ENCODE assay signal across 35 cellular contexts in the genomic region with DNA sequence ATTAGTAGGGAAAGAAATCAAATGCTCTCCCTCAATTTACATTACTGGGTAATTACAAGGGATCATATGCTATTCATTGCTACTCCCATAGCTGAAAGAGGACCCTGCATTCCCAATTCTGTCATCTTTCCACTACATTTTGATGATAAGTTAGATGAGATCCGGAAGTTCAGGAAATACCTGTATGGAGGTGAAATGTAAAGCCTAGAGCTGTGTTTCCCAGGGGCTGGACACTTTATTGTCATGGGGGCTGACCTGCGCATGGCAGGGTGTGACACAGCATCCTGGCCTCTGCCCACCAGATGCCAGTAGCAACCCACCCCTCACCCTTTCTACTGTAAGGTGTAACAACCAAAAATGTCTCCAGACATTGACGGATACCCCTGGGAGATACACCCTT. TPM values are rescaled to one million over a fixed set of nuclear protein-coding genes. Genes with fewer than 3 reads are reported as not detected.
"Had no signal": no experiment of that assay in that cellular context is flagged by ENCODE, and none has a peak within 500 bp of the region (broad histone marks: within the 10 kb centered on the region; RNA-seq: fewer than 3 reads in every experiment).

No MANE protein-coding gene starts in this region.

- H3K27ac ChIP-seq: adrenal gland, ascending aorta, body of pancreas, brain microvascular endothelial cell, breast epithelium, cardiac muscle cell had no signal

- H3K9me3 ChIP-seq: adrenal gland, ascending aorta, body of pancreas, breast epithelium had no signal

- ATAC-seq: activated naive CD4-positive, alpha-beta T cell treated with anti-CD3 and anti-CD28 coated beads, Interleukin-2, amount 50 U/mL, for 72 hours; activated naive CD8-positive, alpha-beta T cell treated with anti-CD3 and anti-CD28 coated beads, Interleukin-2, amount 50 U/mL, for 24 hours; activated T-cell treated with anti-CD3 and anti-CD28 coated beads, Interleukin-2, amount 50 U/mL, for 4 hours; activated T-cell treated with anti-CD3 and anti-CD28 coated beads, Interleukin-2, amount 50 U/mL, for 72 hours; activated T-helper 17 cell treated with anti-CD3 and anti-CD28 coated beads, Interleukin-2, amount 50 U/mL, for 72 hours; body of pancreas had no signal

- H3K36me3 ChIP-seq: adrenal gland, ascending aorta, brain microvascular endothelial cell, breast epithelium, cardiac muscle cell had no signal

- H3K4me1 ChIP-seq: ascending aorta, body of pancreas, breast epithelium had no signal

- DNase-seq: activated effector memory CD4-positive, alpha-beta T cell treated with anti-CD3 and anti-CD28 coated beads, Interleukin-2, amount 50 U/mL, for 16 hours; activated effector memory CD4-positive, alpha-beta T cell treated with Interleukin-2 at 50 U/mL for 16 hours; activated gamma-delta T cell; activated gamma-delta T cell treated with Interleukin-2 at 50 U/mL for 16 hours; activated naive CD4-positive, alpha-beta T cell; activated naive CD4-positive, alpha-beta T cell treated with anti-CD3 and anti-CD28 coated beads for 36 hours; activated naive CD4-positive, alpha-beta T cell treated with anti-CD3 and anti-CD28 coated beads, Interleukin-2, amount 10 ng/mL, durations not matched to agents 7 days and 5 days; activated naive CD4-positive, alpha-beta T cell treated with anti-CD3 and anti-CD28 coated beads, Interleukin-2, amount 50 U/mL, for 16 hours; activated naive CD4-positive, alpha-beta T cell treated with Interleukin-2 at 50 U/mL for 16 hours; activated naive CD8-positive, alpha-beta T cell treated with anti-CD3 and anti-CD28 coated beads for 36 hours; activated naive CD8-positive, alpha-beta T cell treated with anti-CD3 and anti-CD28 coated beads, Interleukin-2, amount 10 ng/mL, durations not matched to agents 7 days and 5 days; activated naive CD8-positive, alpha-beta T cell treated with anti-CD3 and anti-CD28 coated beads, Interleukin-2, amount 50 U/mL, for 24 hours; activated T-cell treated with anti-CD3 and anti-CD28 coated beads, Interleukin-2, amount 50 U/mL, for 1 hour; activated T-cell treated with anti-CD3 and anti-CD28 coated beads, Interleukin-2, amount 50 U/mL, for 24 hours; activated T-cell treated with anti-CD3 and anti-CD28 coated beads, Interleukin-2, amount 50 U/mL, for 4 hours; activated T-cell treated with anti-CD3 and anti-CD28 coated beads, Interleukin-2, amount 50 U/mL, for 48 hours; activated T-cell treated with anti-CD3 and anti-CD28 coated beads, Interleukin-2, amount 50 U/mL, for 72 hours; adrenal gland; amniotic stem cell; amygdala; anterior cingulate cortex; aorta; body of pancreas; brain microvascular endothelial cell; caudate nucleus; central memory CD4-positive, alpha-beta T cell; cerebellar nuclear complex had no signal

- H3K27me3 ChIP-seq: adrenal gland, ascending aorta, body of pancreas, brain microvascular endothelial cell, breast epithelium, cardiac muscle cell had no signal

- H3K4me3 ChIP-seq: adrenal gland, ascending aorta, body of pancreas, breast epithelium, cardiac muscle cell had no signal

RNA-seq across cellular contexts. Expression of a gene that starts 56.6 kb away (rescaled TPM):
- total RNA-seq: activated naive CD4-positive, alpha-beta T cell treated with anti-CD3 and anti-CD28 coated beads for 36 hours; activated naive CD4-positive, alpha-beta T cell treated with anti-CD3 and anti-CD28 coated beads, Interleukin-2, amount 50 U/mL, for 72 hours; activated naive CD8-positive, alpha-beta T cell treated with anti-CD3 and anti-CD28 coated beads for 36 hours; activated naive CD8-positive, alpha-beta T cell treated with anti-CD3 and anti-CD28 coated beads, Interleukin-2, amount 10 ng/mL, durations not matched to agents 7 days and 5 days; activated T-cell treated with anti-CD3 and anti-CD28 coated beads, Interleukin-2, amount 50 U/mL, for 4 hours; activated T-cell treated with anti-CD3 and anti-CD28 coated beads, Interleukin-2, amount 50 U/mL, for 72 hours; activated T-helper 1 cell treated with anti-CD3 and anti-CD28 coated beads, Interleukin-12 subunit alpha, Interleukin-12 subunit beta, Interleukin-2, Interleukin-4 antibody, amounts not matched to agents 30 ng/mL and 10 ng/mL and 1 ng/mL, durations not matched to agents 14 hours and 24 hours and 36 hours; activated T-helper 17 cell treated with anti-CD3 and anti-CD28 coated beads, Interleukin-2, amount 50 U/mL, for 72 hours; activated T-helper 2 cell treated with anti-CD3 and anti-CD28 coated beads, Interferon-gamma antibody, Interleukin-2, Interleukin-4, amounts not matched to agents 10 μg/mL and 5 μg/mL and 100 μg/mL, durations not matched to agents 14 hours and 24 hours and 36 hours; ascending aorta; cardiac septum had no signal
